Comparison of ENCODE assay signal across 8 cellular contexts in genomic region chr3:186540444-186541226, GRCh38.
DNase-seq lines count a peak whose midpoint lies in the region; ATAC-seq and TF ChIP-seq lines count a peak whose summit lies in the region.

No MANE protein-coding gene starts in this region.

- DNase-seq in D341Med (ENCODE audit: low spot score) (peak; percentile 55), LNCaP clone FGC (ENCODE audit: low read depth) (peak; percentile 46), RPMI8226 (peak; percentile 84), fibroblast of pulmonary artery (ENCODE audit: low read depth) (peak; percentile 76), nucleus accumbens (lab: John Stamatoyannopoulos, UW) (peak in 47 of 56 donors; percentile 1 to 90 (median 47)), superior temporal gyrus (ENCODE audit: extremely low spot score) (peak; percentile 96)
- peak; percentile 60 to 65 for DNase-seq in activated T-helper 1 cell treated with anti-CD3 and anti-CD28 coated beads, Interleukin-2, amount 50 U/mL, for 16 hours (ENCODE audit: low read depth in 1 of 2, low spot score in 1 of 2)

- ATAC-seq in GM21529 (IDR thresholded peaks at IDR 0.05; ENCODE audit: unreplicated experiment): peak; percentile 46

- TF ChIP-seq CTCF in LNCaP clone FGC (IDR thresholded peaks at IDR 0.05; ENCODE audit: control insufficient read depth, extremely low read depth, insufficient read depth) (peak; percentile 77), fibroblast of pulmonary artery (IDR thresholded peaks at IDR 0.05; ENCODE audit: low read length, missing control alignments) (peak; percentile 64)

- H3K4me3 ChIP-seq in LNCaP clone FGC (ENCODE audit: low read depth, low read length) (no peak overlapping the region), fibroblast of pulmonary artery (replicated peaks; ENCODE audit: low read depth, low read length) (no peak overlapping the region)

Comparison
In these comparisons a context has a peak if more than half of its experiments do, and no peak if none do; other contexts are left out.
1. DNase-seq: peak in every context shown above with its lines; median percentile 96 in superior temporal gyrus; 84 in RPMI8226; 76 in fibroblast of pulmonary artery; 62 in activated T-helper 1 cell treated with anti-CD3 and anti-CD28 coated beads, Interleukin-2, amount 50 U/mL, for 16 hours; 55 in D341Med; 47 in nucleus accumbens; 46 in LNCaP clone FGC.